In the genomic region with DNA sequence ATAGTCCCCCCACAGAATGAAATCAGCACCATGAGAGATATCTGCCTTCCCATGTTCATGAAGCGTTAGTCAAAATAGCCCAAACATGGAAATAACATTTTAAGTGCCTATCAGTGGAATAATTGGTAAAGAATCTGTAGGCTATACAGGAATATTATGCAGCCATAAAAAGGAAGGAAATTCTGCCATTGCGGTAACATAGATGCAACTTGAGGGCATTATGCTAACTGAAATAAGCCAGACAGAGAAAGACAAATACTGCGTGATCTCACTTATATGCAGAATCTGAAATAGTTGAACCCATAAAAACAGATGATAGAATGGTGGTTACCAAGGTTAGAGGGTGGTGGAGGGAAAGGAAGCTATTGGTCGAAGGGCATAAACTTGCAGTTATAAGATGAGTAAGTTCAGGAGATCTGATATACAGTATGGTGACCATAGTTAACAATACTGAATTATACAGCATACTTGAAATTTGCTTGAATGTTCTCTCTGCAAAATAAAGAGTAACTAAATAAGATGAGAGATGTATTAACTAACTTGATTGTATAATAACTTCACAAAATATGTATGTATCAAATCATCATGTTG, we compare ENCODE assay signal across 19 cellular contexts. TPM values are rescaled to one million over a fixed set of nuclear protein-coding genes. Genes with fewer than 3 reads are reported as not detected.
A peak's percentile ranks its signal among the peaks of the same experiment; 100 is the strongest.
DNase-seq lines count a peak whose midpoint lies in the region; ATAC-seq, FAIRE-seq and TF ChIP-seq lines count a peak whose summit lies in the region.
"Had no signal": no experiment of that assay in that cellular context is flagged by ENCODE, and none has a peak within 500 bp of the region (broad histone marks: within the 10 kb centered on the region; RNA-seq: fewer than 3 reads in every experiment).

No MANE protein-coding gene starts in this region.

- H3K4me1 ChIP-seq in Karpas-422 (ENCODE audit: low read length), result no peaks in the 10 kb centered on the region
- H3K4me1 ChIP-seq in transverse colon, result no peaks in the 10 kb centered on the region
- H3K4me1 ChIP-seq: Caco-2 had no signal

- peaks cover 3 to 5% of the 10 kb centered on the region in 2 donors for H3K9me3 Mint-ChIP-seq in activated T-cell treated with anti-CD3 and anti-CD28 coated beads, Interleukin-2, amount 50 U/mL, for 72 hours
- no peaks in the 10 kb centered on the region for H3K9me3 Mint-ChIP-seq in activated T-helper 17 cell treated with anti-CD3 and anti-CD28 coated beads, Interleukin-2, amount 50 U/mL, for 72 hours
- H3K9me3 Mint-ChIP-seq in stimulated activated memory B cell treated with anti-CD40 and anti-IgM and Interleukin-4, amounts not matched to agents 10 μg/mL and 1 μg/mL and 100 μg/mL, for 72 hours, result no peaks in the 10 kb centered on the region

- no peak for ATAC-seq in activated T-cell treated with anti-CD3 and anti-CD28 coated beads, Interleukin-2, amount 50 U/mL, for 72 hours (replicated peaks in 1 of 2)
- peak; percentile 53 for ATAC-seq in activated T-helper 17 cell treated with anti-CD3 and anti-CD28 coated beads, Interleukin-2, amount 50 U/mL, for 72 hours (replicated peaks)
- ATAC-seq in stimulated activated memory B cell treated with anti-CD40 and anti-IgM and Interleukin-4, amounts not matched to agents 10 μg/mL and 1 μg/mL and 100 μg/mL, for 72 hours, result no peak

- no peak overlapping the region for H3K4me3 ChIP-seq in Karpas-422 (ENCODE audit: low read length)
- H3K4me3 ChIP-seq in transverse colon, result no peak overlapping the region

- H3K27me3 ChIP-seq in Karpas-422 (ENCODE audit: low read length) (no peaks in the 10 kb centered on the region), transverse colon (no peaks in the 10 kb centered on the region)

- no peaks in the 10 kb centered on the region for H3K9me3 ChIP-seq in Karpas-422 (ENCODE audit: low read length)
- no peaks in the 10 kb centered on the region for H3K9me3 ChIP-seq in transverse colon
- H3K9me3 ChIP-seq: Caco-2 had no signal

- no peak for DNase-seq in activated T-cell treated with anti-CD3 and anti-CD28 coated beads, Interleukin-2, amount 50 U/mL, for 72 hours
- DNase-seq in activated T-cell treated with anti-CD3 and anti-CD28 coated beads, Interleukin-2, amount 50 U/mL, for 48 hours, result no peak
- DNase-seq in GM12892 (ENCODE audit: insufficient read length) (no peak), Karpas-422 (no peak), transverse colon (no peak)
- DNase-seq: AML-193, Caco-2, DMS153, H7, NCI-H1417 treated with DMSO at 0.1 percent for 48 hours, NCI-H1930, NCI-H526 treated with DMSO at 0.1 percent for 48 hours, OCI-M1, RPMI8226 had no signal

- H3K36me3 Mint-ChIP-seq in activated T-cell treated with anti-CD3 and anti-CD28 coated beads, Interleukin-2, amount 50 U/mL, for 72 hours (ENCODE audit: insufficient read depth in 2 of 2), result peaks cover 1 to 5% of the 10 kb centered on the region in 2 donors
- peaks cover 50% of the 10 kb centered on the region for H3K36me3 Mint-ChIP-seq in activated T-helper 17 cell treated with anti-CD3 and anti-CD28 coated beads, Interleukin-2, amount 50 U/mL, for 72 hours (ENCODE audit: low read depth)
- no peaks in the 10 kb centered on the region for H3K36me3 Mint-ChIP-seq in stimulated activated memory B cell treated with anti-CD40 and anti-IgM and Interleukin-4, amounts not matched to agents 10 μg/mL and 1 μg/mL and 100 μg/mL, for 72 hours
- H3K36me3 Mint-ChIP-seq: CD14-positive monocyte, IgD-negative memory B cell had no signal

- H3K9ac ChIP-seq in Karpas-422 (ENCODE audit: low read length), result no peak overlapping the region

- intact Hi-C loops in transverse colon (cut with DNase I; ENCODE audit: low total_unique reads), result no loop called here

- no peak overlapping the region for H3K27ac ChIP-seq in Karpas-422 (ENCODE audit: low read length)
- H3K27ac ChIP-seq in transverse colon, result no peak overlapping the region
- H3K27ac ChIP-seq: HL-60 had no signal

- H3K4me2 ChIP-seq in Karpas-422 (ENCODE audit: low read depth, low read length, poor library complexity, severe bottlenecking), result no peak overlapping the region

- TF ChIP-seq CTCF in transverse colon (IDR thresholded peaks at IDR 0.05), result no peak

- 90 to 91% methylated on average over 4 of the region's 4 CpGs for WGBS in transverse colon (ENCODE audit: low coverage in 1 of 2), 2 donors

- peak overlapping the region; percentile 95 for H3K27ac Mint-ChIP-seq in activated T-cell treated with anti-CD3 and anti-CD28 coated beads, Interleukin-2, amount 50 U/mL, for 72 hours
- peak overlapping the region; percentile 100 for H3K27ac Mint-ChIP-seq in activated T-helper 17 cell treated with anti-CD3 and anti-CD28 coated beads, Interleukin-2, amount 50 U/mL, for 72 hours
- H3K27ac Mint-ChIP-seq in stimulated activated memory B cell treated with anti-CD40 and anti-IgM and Interleukin-4, amounts not matched to agents 10 μg/mL and 1 μg/mL and 100 μg/mL, for 72 hours, result peak overlapping the region; percentile 45
- H3K27ac Mint-ChIP-seq: CD14-positive monocyte, IgD-negative memory B cell had no signal

- H4K20me1 ChIP-seq in Karpas-422 (ENCODE audit: insufficient read depth, low read depth, low read length), result no peaks in the 10 kb centered on the region

- TF ChIP-seq POLR2A in GM12892 (IDR thresholded peaks at IDR 0.05; ENCODE audit: low read depth, low read length) (no peak), transverse colon (IDR thresholded peaks at IDR 0.05) (no peak)

- H3K79me2 ChIP-seq in Karpas-422 (ENCODE audit: low read length), result no peaks in the 10 kb centered on the region

- no peaks in the 10 kb centered on the region for H3K27me3 Mint-ChIP-seq in activated T-cell treated with anti-CD3 and anti-CD28 coated beads, Interleukin-2, amount 50 U/mL, for 72 hours (ENCODE audit: low read depth)
- no peaks in the 10 kb centered on the region for H3K27me3 Mint-ChIP-seq in activated T-helper 17 cell treated with anti-CD3 and anti-CD28 coated beads, Interleukin-2, amount 50 U/mL, for 72 hours
- H3K27me3 Mint-ChIP-seq in stimulated activated memory B cell treated with anti-CD40 and anti-IgM and Interleukin-4, amounts not matched to agents 10 μg/mL and 1 μg/mL and 100 μg/mL, for 72 hours, result peaks cover 22% of the 10 kb centered on the region

- in situ Hi-C loops in transverse colon (cut with MboI; ENCODE audit: low pct_ligation_motif_present in 1 of 4, low pct_unique_long_range_greater_than_20kb in 1 of 4, low sequenced_read_pairs in 3 of 4), result no loop called here

- peak; percentile 17 for FAIRE-seq in GM12892 (lab: Jason Lieb, UNC)

- H3K9me2 ChIP-seq in Karpas-422 (replicated peaks; ENCODE audit: insufficient read depth, low read length), result no peaks in the 10 kb centered on the region

- no peak for TF ChIP-seq EP300 in transverse colon (IDR thresholded peaks at IDR 0.05; ENCODE audit: low read depth)

- no peak overlapping the region for H2AFZ ChIP-seq in Karpas-422 (ENCODE audit: low read length)

- peaks cover 73% of the 10 kb centered on the region for H3K4me1 Mint-ChIP-seq in activated T-cell treated with anti-CD3 and anti-CD28 coated beads, Interleukin-2, amount 50 U/mL, for 72 hours (ENCODE audit: low read depth)
- peaks cover 28% of the 10 kb centered on the region for H3K4me1 Mint-ChIP-seq in activated T-helper 17 cell treated with anti-CD3 and anti-CD28 coated beads, Interleukin-2, amount 50 U/mL, for 72 hours
- H3K4me1 Mint-ChIP-seq in stimulated activated memory B cell treated with anti-CD40 and anti-IgM and Interleukin-4, amounts not matched to agents 10 μg/mL and 1 μg/mL and 100 μg/mL, for 72 hours, result peaks cover 12% of the 10 kb centered on the region
- H3K4me1 Mint-ChIP-seq: CD14-positive monocyte had no signal

- peak overlapping the region; percentile 2 to 55 for H3K4me3 Mint-ChIP-seq in activated T-cell treated with anti-CD3 and anti-CD28 coated beads, Interleukin-2, amount 50 U/mL, for 72 hours
- H3K4me3 Mint-ChIP-seq in activated T-helper 17 cell treated with anti-CD3 and anti-CD28 coated beads, Interleukin-2, amount 50 U/mL, for 72 hours, result peak overlapping the region; percentile 80
- H3K4me3 Mint-ChIP-seq in stimulated activated memory B cell treated with anti-CD40 and anti-IgM and Interleukin-4, amounts not matched to agents 10 μg/mL and 1 μg/mL and 100 μg/mL, for 72 hours, result no peak overlapping the region
- H3K4me3 Mint-ChIP-seq: CD14-positive monocyte had no signal

- H3K36me3 ChIP-seq in Karpas-422 (ENCODE audit: insufficient read depth, low read length) (no peaks in the 10 kb centered on the region), transverse colon (no peaks in the 10 kb centered on the region)

RNA-seq across cellular contexts. Expression of a gene that starts 0.7 kb away (rescaled TPM):
- 1 to 10 TPM; 3.0 to 8.0 TPM for total RNA-seq in activated T-cell treated with anti-CD3 and anti-CD28 coated beads, Interleukin-2, amount 50 U/mL, for 72 hours
- polyA plus RNA-seq in GM12892 (2012; ENCODE audit: missing spikeins), result 1.1 TPM
- 10 to 100 TPM; 15.2 to 20.1 TPM for total RNA-seq in activated T-helper 17 cell treated with anti-CD3 and anti-CD28 coated beads, Interleukin-2, amount 50 U/mL, for 72 hours
- 0.45 TPM in 1 of 2 replicates, not detected in the other for total RNA-seq in Karpas-422 (2014; rRNA removed; shearing (Covaris generic); ENCODE audit: low replicate concordance)
- total RNA-seq in transverse colon, result 1 to 10 TPM in 2 of 4 donors, not detected in 2; 2.0 to 4.3 TPM
- total RNA-seq: Caco-2, H7 had no signal
- polyA plus RNA-seq: CD14-positive monocyte, IgD-negative memory B cell had no signal

RNA-seq across cellular contexts. Expression of a gene that starts 30.8 kb away (rescaled TPM):
- under 1 TPM; 0.17 to 0.25 TPM for total RNA-seq in activated T-cell treated with anti-CD3 and anti-CD28 coated beads, Interleukin-2, amount 50 U/mL, for 72 hours
- not detected for polyA plus RNA-seq in GM12892 (2012; ENCODE audit: missing spikeins)
- total RNA-seq in activated T-helper 17 cell treated with anti-CD3 and anti-CD28 coated beads, Interleukin-2, amount 50 U/mL, for 72 hours, result under 1 TPM; 0.71 to 0.82 TPM
- not detected in 2 replicates for total RNA-seq in Karpas-422 (2014; rRNA removed; shearing (Covaris generic); ENCODE audit: low replicate concordance)
- not detected for total RNA-seq in transverse colon
- total RNA-seq: Caco-2, H7 had no signal
- polyA plus RNA-seq: CD14-positive monocyte, IgD-negative memory B cell had no signal

Comparison
In these comparisons a context has a peak if more than half of its experiments do, and no peak if none do; other contexts are left out.
1. H3K27ac Mint-ChIP-seq: peak in every context shown above with its lines; median percentile 100 in activated T-helper 17 cell treated with anti-CD3 and anti-CD28 coated beads, Interleukin-2, amount 50 U/mL, for 72 hours; 95 in activated T-cell treated with anti-CD3 and anti-CD28 coated beads, Interleukin-2, amount 50 U/mL, for 72 hours; 45 in stimulated activated memory B cell treated with anti-CD40 and anti-IgM and Interleukin-4, amounts not matched to agents 10 μg/mL and 1 μg/mL and 100 μg/mL, for 72 hours.